Comparison of ENCODE assay signal across 19 cellular contexts in genomic region chr13:96690998-96691397, GRCh38.
DNase-seq lines count a peak whose midpoint lies in the region; ATAC-seq, FAIRE-seq and TF ChIP-seq lines count a peak whose summit lies in the region.
"Had no signal": no experiment of that assay in that cellular context is flagged by ENCODE, and none has a peak within 500 bp of the region (broad histone marks: within the 10 kb centered on the region; RNA-seq: fewer than 3 reads in every experiment).

No MANE protein-coding gene starts in this region.

- no peak for TF ChIP-seq RAD21 in HepG2 (CRISPR knock-in tag; IDR thresholded peaks at IDR 0.05)

- FAIRE-seq in HepG2 (lab: Jason Lieb, UNC), result no peak
- FAIRE-seq: A549, D721Med, G401.6, GM12891 had no signal

- H4K20me1 ChIP-seq in HepG2 (ENCODE audit: insufficient read depth, low read length), result no peaks in the 10 kb centered on the region
- H4K20me1 ChIP-seq: BLaER1 treated with 17β-estradiol and CSF1 and Interleukin-3, amounts not matched to agents 10 nM and 100 nM had no signal

- H3K4me3 ChIP-seq in HepG2 (replicated peaks in 1 of 3; ENCODE audit: insufficient read depth in 1 of 3, low read depth in 2 of 3, low read length in 3 of 3), result no peak overlapping the region
- no peak overlapping the region for H3K4me3 ChIP-seq in right lobe of liver
- no peak overlapping the region for H3K4me3 ChIP-seq in right atrium auricular region
- H3K4me3 ChIP-seq: A549; BLaER1 treated with 17β-estradiol and CSF1 and Interleukin-3, amounts not matched to agents 10 nM and 100 nM had no signal

- no peaks in the 10 kb centered on the region for H3K4me1 ChIP-seq in HepG2 (ENCODE audit: insufficient read depth, low read length)
- no peaks in the 10 kb centered on the region for H3K4me1 ChIP-seq in right lobe of liver
- no peaks in the 10 kb centered on the region for H3K4me1 ChIP-seq in right atrium auricular region
- H3K4me1 ChIP-seq: A549; BLaER1 treated with 17β-estradiol and CSF1 and Interleukin-3, amounts not matched to agents 10 nM and 100 nM; Caco-2 had no signal

- no peaks in the 10 kb centered on the region for H3K79me2 ChIP-seq in HepG2 (ENCODE audit: insufficient read depth, low read length)

- BruUV-seq in HepG2 (replicated peaks; lab: Mats Ljungman, UMichigan), result no TSS peak

- no peak overlapping the region for H3K4me2 ChIP-seq in HepG2 (ENCODE audit: low read depth, low read length)
- H3K4me2 ChIP-seq: A549; BLaER1 treated with 17β-estradiol and CSF1 and Interleukin-3, amounts not matched to agents 10 nM and 100 nM had no signal

- TF ChIP-seq CTCF in HepG2 (CRISPR knock-in tag; IDR thresholded peaks at IDR 0.05) (no peak), right lobe of liver (IDR thresholded peaks at IDR 0.05) (no peak), right atrium auricular region (IDR thresholded peaks at IDR 0.05) (no peak)

- TF ChIP-seq EP300 in HepG2 (IDR thresholded peaks at IDR 0.05; ENCODE audit: low read depth in 2 of 2, low read length in 2 of 2) (no peak), HepG2 (CRISPR knock-in tag; IDR thresholded peaks at IDR 0.05; ENCODE audit: borderline replicate concordance) (no peak)

- intact Hi-C loops in HepG2 (cut with micrococcal nuclease; ENCODE audit: unreplicated experiment), result no loop called here
- intact Hi-C loops in right lobe of liver (cut with DNase I), result no loop called here

- POLR2A ChIA-PET in HepG2 (lab: Yijun Ruan, JAX), result no interaction called here

- CTCF ChIA-PET in HepG2 (lab: Yijun Ruan, JAX; ENCODE audit: low intra/inter-chr PET ratio, low total read pairs), result no interaction called here

- H3K9me3 ChIP-seq in HepG2 (ENCODE audit: low read length), result no peaks in the 10 kb centered on the region
- H3K9me3 ChIP-seq in right lobe of liver, result no peaks in the 10 kb centered on the region
- no peaks in the 10 kb centered on the region for H3K9me3 ChIP-seq in right atrium auricular region
- H3K9me3 ChIP-seq: A549; BLaER1 treated with 17β-estradiol and CSF1 and Interleukin-3, amounts not matched to agents 10 nM and 100 nM; Caco-2 had no signal

- H3K36me3 ChIP-seq in HepG2 (replicated peaks in 1 of 2; ENCODE audit: control insufficient read depth in 1 of 2, insufficient read depth in 2 of 2, low read length in 2 of 2), result no peaks in the 10 kb centered on the region
- H3K36me3 ChIP-seq in right lobe of liver, result no peaks in the 10 kb centered on the region
- no peaks in the 10 kb centered on the region for H3K36me3 ChIP-seq in right atrium auricular region
- H3K36me3 ChIP-seq: BLaER1 treated with 17β-estradiol and CSF1 and Interleukin-3, amounts not matched to agents 10 nM and 100 nM had no signal

- TF ChIP-seq POLR2A in HepG2 (IDR thresholded peaks at IDR 0.05; ENCODE audit: insufficient read depth in 1 of 2, low read depth in 2 of 2, low read length in 2 of 2), result no peak
- no peak for TF ChIP-seq POLR2A in right lobe of liver (IDR thresholded peaks at IDR 0.05)

- no peak for ATAC-seq in HepG2
- ATAC-seq in right lobe of liver, result no peak
- no peak for ATAC-seq in SK-N-SH treated with all-trans-retinoic acid at 6 μM for 48 hours
- ATAC-seq: A549; CD8-positive, alpha-beta T cell had no signal

- H2AFZ ChIP-seq in HepG2 (ENCODE audit: low read length), result no peak overlapping the region

- in situ Hi-C loops in HepG2 (cut with HindIII; ENCODE audit: extremely low pct_ligation_motif_present, low pct_unique_long_range_greater_than_20kb), result no loop called here

- DNase-seq in HepG2 (ENCODE audit: low spot score), result no peak
- no peak for DNase-seq in right lobe of liver
- no peak for DNase-seq in NCI-H82 treated with DMSO at 0.1 percent for 48 hours (lab: John Stamatoyannopoulos, UW; ENCODE audit: unreplicated experiment)
- DNase-seq in right atrium auricular region (ENCODE audit: low spot score), result no peak
- DNase-seq: AML-193; Caco-2; Calu3; CD4-positive, alpha-beta T cell; CD8-positive, alpha-beta T cell; DMS79 treated with DMSO at 0.1 percent for 48 hours; GF-D8 had no signal

- H3K27ac ChIP-seq in HepG2 (ENCODE audit: extremely low read length, insufficient read depth, low read length) (no peak overlapping the region), right lobe of liver (no peak overlapping the region), right atrium auricular region (no peak overlapping the region)
- H3K27ac ChIP-seq: 22Rv1; A549; BLaER1 treated with 17β-estradiol and CSF1 and Interleukin-3, amounts not matched to agents 10 nM and 100 nM; C4-2B had no signal

- no peaks in the 10 kb centered on the region for H3K27me3 ChIP-seq in HepG2 (ENCODE audit: control insufficient read depth in 1 of 2, insufficient read depth in 2 of 2, low read length in 2 of 2)
- no peaks in the 10 kb centered on the region for H3K27me3 ChIP-seq in right lobe of liver
- no peaks in the 10 kb centered on the region for H3K27me3 ChIP-seq in right atrium auricular region
- H3K27me3 ChIP-seq: BLaER1 treated with 17β-estradiol and CSF1 and Interleukin-3, amounts not matched to agents 10 nM and 100 nM had no signal

- H3K9ac ChIP-seq in HepG2 (ENCODE audit: insufficient read depth, low read depth, low read length), result no peak overlapping the region
- H3K9ac ChIP-seq: BLaER1 treated with 17β-estradiol and CSF1 and Interleukin-3, amounts not matched to agents 10 nM and 100 nM had no signal

TF ChIP-seq in HepG2, 621 proteins besides CTCF, POLR2A, EP300 and RAD21:
- TF ChIP-seq ZNF3 (CRISPR knock-in tag; IDR thresholded peaks at IDR 0.05) (no peak), CREB1 (IDR thresholded peaks at IDR 0.05) (0 out of 2 replicates have a peak, but pooled peaks have one; percentile 29), CREB1 (CRISPR knock-in tag; IDR thresholded peaks at IDR 0.05) (no peak)
TF ChIP-seq in HepG2: peak in this region for 1.

TF ChIP-seq in SK-N-SH treated with all-trans-retinoic acid at 6 μM for 48 hours, 23 proteins besides CTCF, POLR2A, EP300 and RAD21:
- TF ChIP-seq ESRRG (CRISPR knock-in tag; IDR thresholded peaks at IDR 0.05) (no peak), TCF4 (CRISPR knock-in tag; IDR thresholded peaks at IDR 0.05; ENCODE audit: borderline replicate concordance) (no peak), TOX (CRISPR knock-in tag; IDR thresholded peaks at IDR 0.05; ENCODE audit: borderline replicate concordance) (no peak), GLIS3 (CRISPR knock-in tag; IDR thresholded peaks at IDR 0.05) (no peak), CSDC2 (CRISPR knock-in tag; IDR thresholded peaks at IDR 0.05) (no peak), SNAI2 (CRISPR knock-in tag; IDR thresholded peaks at IDR 0.05) (no peak), ISL1 (CRISPR knock-in tag; IDR thresholded peaks at IDR 0.05) (0 out of 2 replicates have a peak, but pooled peaks have one; percentile 13), CSRNP3 (CRISPR knock-in tag; IDR thresholded peaks at IDR 0.05) (no peak), PPARA (CRISPR knock-in tag; IDR thresholded peaks at IDR 0.05; ENCODE audit: borderline replicate concordance) (no peak)
